Comparison of ENCODE assay signal across 22 cellular contexts in the genomic region with DNA sequence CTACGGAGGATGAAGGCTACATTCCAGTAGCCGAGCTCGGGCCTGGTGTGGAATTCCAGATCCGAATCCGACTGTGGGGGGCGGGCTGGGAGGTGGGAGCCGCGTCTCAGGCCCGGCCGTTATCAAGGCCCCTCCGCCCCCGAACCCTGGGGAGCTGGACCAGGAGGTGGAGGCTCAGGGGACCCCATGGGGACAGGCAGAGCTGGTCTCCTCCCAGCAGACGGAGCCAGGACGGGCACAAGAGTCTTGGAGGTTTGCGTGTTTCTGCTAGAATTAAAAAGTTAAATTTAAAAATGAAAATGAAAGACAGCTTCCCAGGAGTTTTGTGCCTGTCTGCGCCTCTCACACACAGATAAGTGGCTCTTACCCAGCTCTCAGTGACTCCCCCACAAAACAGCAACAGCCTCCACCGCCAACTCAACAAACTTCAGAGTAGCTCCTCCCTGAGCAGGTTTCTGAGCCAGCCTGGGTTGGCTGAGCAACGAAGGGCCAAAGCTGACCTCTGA. TPM values are rescaled to one million over a fixed set of nuclear protein-coding genes. Genes with fewer than 3 reads are reported as not detected.
DNase-seq lines count a peak whose midpoint lies in the region; ATAC-seq, FAIRE-seq and TF ChIP-seq lines count a peak whose summit lies in the region.
"Had no signal": no experiment of that assay in that cellular context is flagged by ENCODE, and none has a peak within 500 bp of the region (broad histone marks: within the 10 kb centered on the region; RNA-seq: fewer than 3 reads in every experiment).

No MANE protein-coding gene starts in this region.

- CTCF ChIA-PET in K562 (lab: Yijun Ruan, JAX; ENCODE audit: low intra/inter-chr PET ratio) = interaction anchor here (0.6 kb wide), 1 partner anchor 24 kb away, joined by 4 read pairs; no protein-coding TSS in a partner anchor
- CTCF ChIA-PET in T-cell (lab: Charles Lee) = no interaction called here

- H3K27me3 ChIP-seq in heart right ventricle (peaks cover 6 to 73% (median 70%) of the 10 kb centered on the region in 7 donors), K562 (ENCODE audit: control insufficient read depth in 2 of 2, insufficient read depth in 2 of 2, low read length in 2 of 2) (no peaks in the 10 kb centered on the region)

- peaks cover 71% of the 10 kb centered on the region for H3K27me3 Mint-ChIP-seq in mesothelial cell of epicardium (ENCODE audit: low read depth)
- H3K27me3 Mint-ChIP-seq in T-cell = peaks cover 30 to 51% of the 10 kb centered on the region in 2 donors

- POLR2A ChIA-PET in K562 (lab: Yijun Ruan, JAX) = interaction anchor here (0.6 to 0.9 kb wide), 4 partner anchors 36 to 75 kb away, joined by 3 read pairs; no protein-coding TSS in a partner anchor
- POLR2A ChIA-PET in T-cell (lab: Charles Lee) = no interaction called here

- peak overlapping the region in 2 of 10 donors; percentile 17 to 25 for H3K4me3 ChIP-seq in heart right ventricle
- no peak overlapping the region for H3K4me3 ChIP-seq in K562
- H3K4me3 ChIP-seq: sigmoid colon had no signal

- TF ChIP-seq CTCF in heart right ventricle (IDR thresholded peaks at IDR 0.05) (no peak), K562 (IDR thresholded peaks at IDR 0.05 in 2 of 3, conservative IDR thresholded peaks at IDR 0.05 in 1 of 3; ENCODE audit: insufficient read depth in 2 of 3, low read depth in 1 of 3, low read length in 3 of 3) (no peak), mesothelial cell of epicardium (IDR thresholded peaks at IDR 0.05; ENCODE audit: unreplicated experiment) (no peak)

- no peaks in the 10 kb centered on the region for H3K36me3 ChIP-seq in heart right ventricle
- H3K36me3 ChIP-seq in K562 (ENCODE audit: control insufficient read depth, insufficient read depth, low read length) = no peaks in the 10 kb centered on the region
- H3K36me3 ChIP-seq: sigmoid colon had no signal

- H3K4me1 Mint-ChIP-seq in mesothelial cell of epicardium = peaks cover 21% of the 10 kb centered on the region
- H3K4me1 Mint-ChIP-seq in T-cell = peaks cover 10 to 20% (median 17%) of the 10 kb centered on the region in 3 donors

- H3K4me3 Mint-ChIP-seq in mesothelial cell of epicardium (no peak overlapping the region), T-cell (no peak overlapping the region)
- H3K4me3 Mint-ChIP-seq: activated T-cell treated with anti-CD3 and anti-CD28 coated beads, Interleukin-2, amount 50 U/mL, for 4 hours; natural killer cell treated with Interleukin-12 subunit alpha and Interleukin-12 subunit beta and Interleukin-15 and Interleukin-18, amount 100 ng/mL, for 72 hours had no signal

- in situ Hi-C loops in K562 (cut with MboI) = no loop called here

- no peaks in the 10 kb centered on the region for H4K20me1 ChIP-seq in K562 (replicated peaks; ENCODE audit: control insufficient read depth, insufficient read depth, low read length)

- no peaks in the 10 kb centered on the region for H3K9me1 ChIP-seq in K562 (ENCODE audit: control insufficient read depth, insufficient read depth, low read length)

- peak overlapping the region; percentile 84 for H2AFZ ChIP-seq in K562 (ENCODE audit: low read depth, low read length)

- peak overlapping the region; percentile 54 to 90; a peak in 3 of 4 replicates for H3K9ac ChIP-seq in K562 (ENCODE audit: insufficient read depth in 1 of 2, low read depth in 2 of 2, low read length in 2 of 2)

- DNase-seq in left cardiac atrium (no peak), heart right ventricle (no peak), K562 (ENCODE audit: extremely low read depth in 1 of 4, low spot score in 3 of 4) (peak; percentile 57 to 75 (median 67)), mesothelial cell of epicardium (ENCODE audit: low spot score in 2 of 2, unreplicated experiment in 2 of 2) (no peak), T-cell (no peak)
- DNase-seq: activated CD4-positive, CD25-positive, alpha-beta regulatory T cell; activated T-cell treated with anti-CD3 and anti-CD28 coated beads, Interleukin-2, amount 50 U/mL, for 4 hours; Calu3; GF-D8; Kasumi-1; left ventricle myocardium superior; NCI-H1694 treated with DMSO at 0.1 percent for 48 hours; NCI-H69; sigmoid colon; stimulated activated CD4-positive, alpha-beta T cell treated with anti-CD3 and anti-CD28 coated beads, Interleukin-2, amount 100 ng/mL, for 48 hours had no signal

- H3K27ac ChIP-seq in heart right ventricle (no peak overlapping the region), K562 (ENCODE audit: extremely low read depth, low read depth, low read length) (peak overlapping the region; percentile 65)
- H3K27ac ChIP-seq: sigmoid colon had no signal

- H3K36me3 Mint-ChIP-seq in mesothelial cell of epicardium (no peaks in the 10 kb centered on the region), T-cell (no peaks in the 10 kb centered on the region)
- H3K36me3 Mint-ChIP-seq: natural killer cell treated with Interleukin-12 subunit alpha and Interleukin-12 subunit beta and Interleukin-15 and Interleukin-18, amount 100 ng/mL, for 72 hours had no signal

- peak; percentile 26; the same call in 1 of the 2 replicates for TF ChIP-seq EP300 in K562 (IDR thresholded peaks at IDR 0.05; ENCODE audit: low read length)

- H3K4me1 ChIP-seq in heart right ventricle = peaks cover 0 to 5% (median 0%) of the 10 kb centered on the region in 9 donors
- H3K4me1 ChIP-seq in K562 (replicated peaks in 1 of 2; ENCODE audit: control insufficient read depth in 2 of 2, insufficient read depth in 2 of 2, low read length in 2 of 2) = peaks cover 12 to 45% of the 10 kb centered on the region in 2 experiments

- H3K4me2 ChIP-seq in K562 (ENCODE audit: insufficient read depth, low read length) = peak overlapping the region; percentile 72

- H3K27ac Mint-ChIP-seq in mesothelial cell of epicardium (peak overlapping the region; percentile 85), T-cell (no peak overlapping the region)
- H3K27ac Mint-ChIP-seq: natural killer cell treated with Interleukin-12 subunit alpha and Interleukin-12 subunit beta and Interleukin-15 and Interleukin-18, amount 100 ng/mL, for 72 hours had no signal

- ATAC-seq in left cardiac atrium = peak; percentile 52 to 92
- no peak for ATAC-seq in heart right ventricle
- ATAC-seq in K562 = peak; percentile 93
- ATAC-seq in GM21367 (IDR thresholded peaks at IDR 0.05; ENCODE audit: unreplicated experiment) = no peak
- ATAC-seq in HG02884 (IDR thresholded peaks at IDR 0.05; ENCODE audit: unreplicated experiment) = no peak
- no peak for ATAC-seq in T-cell (replicated peaks in 1 of 4)
- ATAC-seq in GM19328 (IDR thresholded peaks at IDR 0.05; ENCODE audit: unreplicated experiment) = no peak
- ATAC-seq: left ventricle myocardium superior had no signal

- 21 to 30% methylated on average over 18 of the region's 18 CpGs for WGBS in heart right ventricle, 2 donors
- 4% methylated on average over 4 of the region's 18 CpGs for WGBS in K562 (ENCODE audit: insufficient coverage, low coverage, missing lambda C conversion rate)

- H3K79me2 ChIP-seq in K562 (ENCODE audit: control insufficient read depth, insufficient read depth, low read length) = no peaks in the 10 kb centered on the region

- intact Hi-C loops in left cardiac atrium (cut with DNase I) (no loop called here), heart right ventricle (cut with DNase I) (no loop called here), K562 (cut with micrococcal nuclease) (no loop called here)

- no peaks in the 10 kb centered on the region for H3K9me3 ChIP-seq in heart right ventricle
- no peaks in the 10 kb centered on the region for H3K9me3 ChIP-seq in K562 (replicated peaks; ENCODE audit: control insufficient read depth, insufficient read depth, low read depth, low read length)
- H3K9me3 ChIP-seq: sigmoid colon had no signal

- TF ChIP-seq RAD21 in K562 (CRISPR knock-in tag; conservative IDR thresholded peaks at IDR 0.05 in 1 of 2, IDR thresholded peaks at IDR 0.05 in 1 of 2) = no peak

- TF ChIP-seq POLR2A in K562 (conservative IDR thresholded peaks at IDR 0.05) = 0 out of 2 replicates have a peak, but pooled peaks have one; percentile 30

- H3K9me3 Mint-ChIP-seq in mesothelial cell of epicardium (no peaks in the 10 kb centered on the region), T-cell (no peaks in the 10 kb centered on the region)
- H3K9me3 Mint-ChIP-seq: activated T-cell treated with anti-CD3 and anti-CD28 coated beads, Interleukin-2, amount 50 U/mL, for 4 hours; natural killer cell treated with Interleukin-12 subunit alpha and Interleukin-12 subunit beta and Interleukin-15 and Interleukin-18, amount 100 ng/mL, for 72 hours had no signal

- peak; percentile 86 for FAIRE-seq in K562 (lab: Jason Lieb, UNC)
- FAIRE-seq: colon had no signal

- BruUV-seq in K562 (replicated peaks; lab: Mats Ljungman, UMichigan) = no TSS peak

RNA-seq across cellular contexts. Expression of a gene that starts 5.1 kb away (rescaled TPM):
- total RNA-seq in left cardiac atrium (not detected), heart right ventricle (not detected), K562 (2014; rRNA removed) (not detected in 2 replicates), K562 (2014; rRNA removed; fragmentation: Illumina TruSeq; extraction: Trizol) (not detected in 2 replicates), K562 (2015; rRNA removed; fragmentation: Illumina TruSeq; extraction: Trizol) (not detected in 2 replicates), K562 (2021) (0.16 and 0.35 TPM in 2 replicates), mesothelial cell of epicardium (not detected in 3 replicates), T-cell (under 1 TPM in 1 of 5 donors, not detected in 4; 0.23 TPM)
- polyA plus RNA-seq in heart right ventricle (not detected), K562 (2011; rRNA removed) (not detected in 2 replicates), K562 (2014; fragmentation: Illumina TruSeq; extraction: Trizol) (not detected in 2 replicates), K562 (2014; fragmentation: Nextera tagmentation; extraction: Ambion mirVana) (not detected), K562 (2014; rRNA removed) (0.46 TPM in 1 of 2 replicates, not detected in the other)
- total RNA-seq in K562 (2011; cell fraction: chromatin; rRNA removed; ENCODE audit: low replicate concordance) = not detected in 2 replicates
- not detected in 2 replicates for total RNA-seq in K562 (2011; cell fraction: nucleolus; rRNA removed)
- total RNA-seq in K562 (2011; cell fraction: nucleoplasm; rRNA removed) = not detected in 2 replicates
- 0.12 TPM in 1 of 2 replicates, not detected in the other for polyA plus RNA-seq in K562 (2011; cell fraction: cytosol; rRNA removed)
- polyA plus RNA-seq in K562 (2011; cell fraction: nucleus; rRNA removed) = 0.14 TPM in 1 of 2 replicates, not detected in the other
- 0.09 and 0.28 TPM in 2 replicates for polyA plus RNA-seq in K562 (2012)
- polyA minus RNA-seq in K562 (2011; rRNA and poly(A)+ RNA removed) = not detected in 2 replicates
- not detected in 2 replicates for polyA minus RNA-seq in K562 (2011; cell fraction: cytosol; rRNA and poly(A)+ RNA removed)
- not detected in 2 replicates for polyA minus RNA-seq in K562 (2011; cell fraction: nucleus; rRNA and poly(A)+ RNA removed)
- total RNA-seq: Calu3; H4; left ventricle myocardium superior; natural killer cell treated with Interleukin-12 subunit alpha and Interleukin-12 subunit beta and Interleukin-15 and Interleukin-18, amount 100 ng/mL, for 72 hours; sigmoid colon; urinary bladder had no signal
- polyA plus RNA-seq: sigmoid colon, urinary bladder had no signal

RNA-seq across cellular contexts. Expression of a gene that starts 12.7 kb away (rescaled TPM):
- total RNA-seq in left cardiac atrium = 1 to 10 TPM; 1.3 TPM
- 1 to 10 TPM in 1 of 10 donors, under 1 TPM in 8, not detected in 1; 0.19 to 1.5 (median 0.42) TPM for total RNA-seq in heart right ventricle
- polyA plus RNA-seq in heart right ventricle = 1 to 10 TPM in 1 of 2 donors, under 1 TPM in 1; 0.83 to 1.3 TPM
- total RNA-seq in K562 (2011; cell fraction: chromatin; rRNA removed; ENCODE audit: low replicate concordance) = 1.8 and 3.5 TPM in 2 replicates
- total RNA-seq in K562 (2011; cell fraction: nucleolus; rRNA removed) = 2.1 and 2.7 TPM in 2 replicates
- total RNA-seq in K562 (2011; cell fraction: nucleoplasm; rRNA removed) = 1.6 and 1.7 TPM in 2 replicates
- total RNA-seq in K562 (2014; rRNA removed) = 0.45 and 0.49 TPM in 2 replicates
- total RNA-seq in K562 (2014; rRNA removed; fragmentation: Illumina TruSeq; extraction: Trizol) = 0.16 and 0.18 TPM in 2 replicates
- 0.07 and 0.23 TPM in 2 replicates for total RNA-seq in K562 (2015; rRNA removed; fragmentation: Illumina TruSeq; extraction: Trizol)
- total RNA-seq in K562 (2021) = 0.55 and 0.69 TPM in 2 replicates
- polyA plus RNA-seq in K562 (2011; rRNA removed) = 0.03 and 0.21 TPM in 2 replicates
- 0.07 and 0.60 TPM in 2 replicates for polyA plus RNA-seq in K562 (2011; cell fraction: cytosol; rRNA removed)
- 0.17 and 2.0 TPM in 2 replicates for polyA plus RNA-seq in K562 (2011; cell fraction: nucleus; rRNA removed)
- polyA plus RNA-seq in K562 (2012) = 0.48 and 1.4 TPM in 2 replicates
- 0.19 and 0.29 TPM in 2 replicates for polyA plus RNA-seq in K562 (2014; fragmentation: Illumina TruSeq; extraction: Trizol)
- under 1 TPM in 1 of 2 experiments, not detected in 1; 0.07 TPM for polyA plus RNA-seq in K562 (2014; fragmentation: Nextera tagmentation; extraction: Ambion mirVana)
- polyA plus RNA-seq in K562 (2014; rRNA removed) = 0.36 and 0.70 TPM in 2 replicates
- not detected in 2 replicates for polyA minus RNA-seq in K562 (2011; rRNA and poly(A)+ RNA removed)
- polyA minus RNA-seq in K562 (2011; cell fraction: cytosol; rRNA and poly(A)+ RNA removed) = not detected in 2 replicates
- 0.11 and 0.27 TPM in 2 replicates for polyA minus RNA-seq in K562 (2011; cell fraction: nucleus; rRNA and poly(A)+ RNA removed)
- 0.07 to 0.09 TPM in 2 of 3 replicates, not detected in the other for total RNA-seq in mesothelial cell of epicardium
- under 1 TPM in 3 of 5 donors, not detected in 2; 0.12 to 0.13 (median 0.12) TPM for total RNA-seq in T-cell
- total RNA-seq: activated T-cell treated with anti-CD3 and anti-CD28 coated beads, Interleukin-2, amount 50 U/mL, for 4 hours; Calu3; H4; natural killer cell treated with Interleukin-12 subunit alpha and Interleukin-12 subunit beta and Interleukin-15 and Interleukin-18, amount 100 ng/mL, for 72 hours; urinary bladder had no signal

RNA-seq across cellular contexts. Expression of a gene that starts 51.8 kb away (rescaled TPM):
- total RNA-seq in left cardiac atrium (1 to 10 TPM; 2.3 to 3.8 TPM), heart right ventricle (1 to 10 TPM; 1.1 to 6.5 (median 1.7) TPM), K562 (2014; rRNA removed) (2.9 and 3.3 TPM in 2 replicates), K562 (2014; rRNA removed; fragmentation: Illumina TruSeq; extraction: Trizol) (0.19 and 0.25 TPM in 2 replicates), K562 (2015; rRNA removed; fragmentation: Illumina TruSeq; extraction: Trizol) (1.0 TPM in 2 replicates), K562 (2021) (6.1 and 7.0 TPM in 2 replicates), mesothelial cell of epicardium (14.3 to 16.9 TPM (median 16.9 TPM) in 3 replicates), T-cell (100 to 1,000 TPM in 3 of 5 donors, 10 to 100 TPM in 2; 80.5 to 142 (median 107) TPM)
- polyA plus RNA-seq in heart right ventricle (1 to 10 TPM in 1 of 2 donors, under 1 TPM in 1; 0.88 to 1.4 TPM), K562 (2011; rRNA removed) (1.5 and 5.8 TPM in 2 replicates), K562 (2014; fragmentation: Illumina TruSeq; extraction: Trizol) (1.1 and 3.4 TPM in 2 replicates), K562 (2014; fragmentation: Nextera tagmentation; extraction: Ambion mirVana) (under 1 TPM; 0.07 to 0.14 TPM), K562 (2014; rRNA removed) (5.0 and 7.2 TPM in 2 replicates)
- total RNA-seq in K562 (2011; cell fraction: chromatin; rRNA removed; ENCODE audit: low replicate concordance) = 8.0 and 37.9 TPM in 2 replicates
- total RNA-seq in K562 (2011; cell fraction: nucleolus; rRNA removed) = 34.7 and 35.9 TPM in 2 replicates
- total RNA-seq in K562 (2011; cell fraction: nucleoplasm; rRNA removed) = 11.8 and 15.8 TPM in 2 replicates
- 5.3 and 5.8 TPM in 2 replicates for polyA plus RNA-seq in K562 (2011; cell fraction: cytosol; rRNA removed)
- polyA plus RNA-seq in K562 (2011; cell fraction: nucleus; rRNA removed) = 42.9 and 49.0 TPM in 2 replicates
- polyA plus RNA-seq in K562 (2012) = 4.0 and 16.8 TPM in 2 replicates
- 1.0 and 1.6 TPM in 2 replicates for polyA minus RNA-seq in K562 (2011; rRNA and poly(A)+ RNA removed)
- 3.1 and 5.6 TPM in 2 replicates for polyA minus RNA-seq in K562 (2011; cell fraction: cytosol; rRNA and poly(A)+ RNA removed)
- 14.7 and 18.5 TPM in 2 replicates for polyA minus RNA-seq in K562 (2011; cell fraction: nucleus; rRNA and poly(A)+ RNA removed)

Comparison
In these comparisons a context has a peak if more than half of its experiments do, and no peak if none do; other contexts are left out.
1. ATAC-seq: peak in left cardiac atrium (2 of 2) and K562 (single experiment); none in heart right ventricle (0 of 8), GM21367 (single experiment), HG02884 (single experiment), T-cell (0 of 4) and GM19328 (single experiment).
2. DNase-seq: peak in K562 (4 of 4); none in left cardiac atrium (single experiment), heart right ventricle (0 of 2), mesothelial cell of epicardium (0 of 2) and T-cell (0 of 34).